11 cellular contexts compared by ENCODE assay signal in genomic region chr5:71924980-71925379, GRCh38.
DNase-seq lines count a peak whose midpoint lies in the region; ATAC-seq lines count a peak whose summit lies in the region.
"Had no signal": no experiment of that assay in that cellular context is flagged by ENCODE, and none has a peak within 500 bp of the region (broad histone marks: within the 10 kb centered on the region; RNA-seq: fewer than 3 reads in every experiment).

No MANE protein-coding gene starts in this region.

- no peak overlapping the region for H2BK5ac ChIP-seq in mesenchymal stem cell (ENCODE audit: low read depth, low read length, poor library complexity, severe bottlenecking)

- no peak overlapping the region for H4K8ac ChIP-seq in mesenchymal stem cell (ENCODE audit: low read length)

- H3K9ac ChIP-seq in mesenchymal stem cell (ENCODE audit: low read length): no peak overlapping the region

- no peak overlapping the region for H3K23ac ChIP-seq in mesenchymal stem cell (ENCODE audit: low read length in 2 of 2)

- WGBS in mesenchymal stem cell: 23% methylated on average over 3 of the region's 3 CpGs

- H2BK12ac ChIP-seq in mesenchymal stem cell (ENCODE audit: low read length in 2 of 2): no peak overlapping the region

- H3K79me1 ChIP-seq in mesenchymal stem cell (replicated peaks; ENCODE audit: low read length, poor library complexity, severe bottlenecking): no peaks in the 10 kb centered on the region

- no peak overlapping the region for H3K18ac ChIP-seq in mesenchymal stem cell (ENCODE audit: low read depth in 1 of 2, low read length in 2 of 2)

- no peak overlapping the region for H2AFZ ChIP-seq in mesenchymal stem cell (ENCODE audit: low read depth, low read length)

- H2BK120ac ChIP-seq in mesenchymal stem cell (ENCODE audit: low read depth, low read length): no peak overlapping the region

- H3K27me3 ChIP-seq in mesenchymal stem cell (ENCODE audit: control insufficient read depth in 1 of 2, insufficient read depth in 1 of 2, low read length in 2 of 2): no peaks in the 10 kb centered on the region

- peak overlapping the region in 1 of 2 experiments; percentile 78 for H3K4ac ChIP-seq in mesenchymal stem cell (ENCODE audit: low read depth in 1 of 2, low read length in 2 of 2)

- H2AK5ac ChIP-seq in mesenchymal stem cell (ENCODE audit: low read length, severe bottlenecking): no peak overlapping the region

- in situ Hi-C loops in T47D (cut with HindIII; ENCODE audit: low pct_unique_long_range_greater_than_20kb, low sequenced_read_pairs): no loop called here

- no peak overlapping the region for H4K91ac ChIP-seq in mesenchymal stem cell (ENCODE audit: low read length)

- no peak overlapping the region for H2BK15ac ChIP-seq in mesenchymal stem cell (ENCODE audit: low read depth, poor library complexity, severe bottlenecking)

- DNase-seq in DMS53 treated with DMSO at 0.1 percent for 48 hours (lab: John Stamatoyannopoulos, UW; ENCODE audit: unreplicated experiment) (peak; percentile 93), MV-4-11 (lab: John Stamatoyannopoulos, UW) (peak; percentile 71), T47D (ENCODE audit: low read depth in 1 of 2, low spot score in 1 of 2) (peak; percentile 44 to 89), mesenchymal stem cell (peak; percentile 68)
- DNase-seq in activated effector memory CD4-positive, alpha-beta T cell treated with Interleukin-2 at 50 U/mL for 16 hours: no peak
- no peak for DNase-seq in activated CD4-positive, alpha-beta T cell treated with anti-CD3 and anti-CD28 coated beads, Interleukin-2, amount 50 U/mL, for 1 hour
- DNase-seq in activated CD4-positive, alpha-beta T cell treated with anti-CD3 and anti-CD28 coated beads, Interleukin-2, amount 50 U/mL, for 48 hours: no peak
- DNase-seq: activated CD4-positive, alpha-beta T cell treated with anti-CD3 and anti-CD28 coated beads, Interleukin-2, amount 50 U/mL, for 4 hours; cerebellar nuclear complex had no signal

- no peak overlapping the region for H3K4me2 ChIP-seq in mesenchymal stem cell (ENCODE audit: low read length, poor library complexity, severe bottlenecking)

- no peak overlapping the region for H3K27ac ChIP-seq in mesenchymal stem cell (ENCODE audit: low read length, poor library complexity, severe bottlenecking)
- H3K27ac ChIP-seq: RWPE1 had no signal

- no peak overlapping the region for H3K14ac ChIP-seq in mesenchymal stem cell (ENCODE audit: low read length in 2 of 2)

- H3K36me3 ChIP-seq in mesenchymal stem cell (ENCODE audit: control insufficient read depth in 1 of 2, insufficient read depth in 2 of 2, low read depth in 1 of 2, low read length in 2 of 2): no peaks in the 10 kb centered on the region

- no peak overlapping the region for H3K4me3 ChIP-seq in mesenchymal stem cell (ENCODE audit: insufficient read depth in 1 of 2, low read depth in 1 of 2, low read length in 2 of 2)

- no peaks in the 10 kb centered on the region for H3K9me3 ChIP-seq in mesenchymal stem cell (ENCODE audit: control insufficient read depth, low read length)

- ATAC-seq in HG02678 (IDR thresholded peaks at IDR 0.05; ENCODE audit: unreplicated experiment): no peak

- no peaks in the 10 kb centered on the region for H3K4me1 ChIP-seq in mesenchymal stem cell (ENCODE audit: control insufficient read depth, insufficient read depth, low read depth, low read length)

Comparison
In these comparisons a context has a peak if more than half of its experiments do, and no peak if none do; other contexts are left out.
1. DNase-seq: peak in DMS53 treated with DMSO at 0.1 percent for 48 hours (single experiment), MV-4-11 (single experiment), T47D (2 of 2) and mesenchymal stem cell (single experiment); none in activated effector memory CD4-positive, alpha-beta T cell treated with Interleukin-2 at 50 U/mL for 16 hours (single experiment), activated CD4-positive, alpha-beta T cell treated with anti-CD3 and anti-CD28 coated beads, Interleukin-2, amount 50 U/mL, for 1 hour (single experiment) and activated CD4-positive, alpha-beta T cell treated with anti-CD3 and anti-CD28 coated beads, Interleukin-2, amount 50 U/mL, for 48 hours (0 of 2).